Comparison of ENCODE assay signal across 14 cellular contexts in genomic region chr7:135447783-135448182, GRCh38.
DNase-seq lines count a peak whose midpoint lies in the region; ATAC-seq and TF ChIP-seq lines count a peak whose summit lies in the region.
"Had no signal": no experiment of that assay in that cellular context is flagged by ENCODE, and none has a peak within 500 bp of the region (broad histone marks: within the 10 kb centered on the region; RNA-seq: fewer than 3 reads in every experiment).

No MANE protein-coding gene starts in this region.

- H3K9me3 Mint-ChIP-seq in Caco-2 (ENCODE audit: unreplicated experiment): no peaks in the 10 kb centered on the region

- intact Hi-C loops in Caco-2 (cut with micrococcal nuclease; ENCODE audit: unreplicated experiment): no loop called here
- intact Hi-C loops in left colon (cut with DNase I, micrococcal nuclease): no loop called here

- TF ChIP-seq EP300 in upper lobe of left lung (IDR thresholded peaks at IDR 0.05): no peak

- H3K9me3 ChIP-seq in Caco-2: no peaks in the 10 kb centered on the region
- H3K9me3 ChIP-seq in upper lobe of left lung: no peaks in the 10 kb centered on the region
- H3K9me3 ChIP-seq: lower lobe of right lung had no signal

- no peaks in the 10 kb centered on the region for H3K4me1 Mint-ChIP-seq in Caco-2 (ENCODE audit: low read depth, unreplicated experiment)

- H3K4me3 ChIP-seq in Caco-2 (ENCODE audit: low read depth, low read length) (no peak overlapping the region), upper lobe of left lung (no peak overlapping the region)
- H3K4me3 ChIP-seq: lower lobe of right lung had no signal

- no peak for TF ChIP-seq POLR2A in upper lobe of left lung (IDR thresholded peaks at IDR 0.05)

- BruUV-seq in Caco-2 (replicated peaks; lab: Mats Ljungman, UMichigan): no TSS peak

- no peaks in the 10 kb centered on the region for H3K36me3 ChIP-seq in Caco-2 (ENCODE audit: control insufficient read depth, insufficient read depth, low read length)
- H3K36me3 ChIP-seq in upper lobe of left lung: peaks cover 0 to 4% (median 0%) of the 10 kb centered on the region in 4 donors
- H3K36me3 ChIP-seq: lower lobe of right lung had no signal

- TF ChIP-seq CTCF in Caco-2 (IDR thresholded peaks at IDR 0.05; ENCODE audit: insufficient read depth in 1 of 2, low read depth in 1 of 2, low read length in 1 of 2, severe bottlenecking in 1 of 2, unreplicated experiment in 1 of 2): no peak
- no peak for TF ChIP-seq CTCF in upper lobe of left lung (IDR thresholded peaks at IDR 0.05)

- no peak overlapping the region for H3K4me3 Mint-ChIP-seq in Caco-2 (ENCODE audit: unreplicated experiment)

- CTCF ChIA-PET in Caco-2 (lab: Charles Lee): no interaction called here

- ATAC-seq in left colon (peak; percentile 80), upper lobe of left lung (ENCODE audit: low FRiP score in 2 of 2) (no peak)
- ATAC-seq: esophagus mucosa, lower lobe of right lung had no signal

- no peaks in the 10 kb centered on the region for H3K4me1 ChIP-seq in Caco-2
- H3K4me1 ChIP-seq in upper lobe of left lung: peaks cover 6 to 18% (median 13%) of the 10 kb centered on the region in 4 donors

- DNase-seq in NCI-H2196 (lab: John Stamatoyannopoulos, UW; ENCODE audit: unreplicated experiment): peak; percentile 6
- no peak for DNase-seq in NCI-H2196 treated with DMSO at 0.1 percent for 48 hours (lab: John Stamatoyannopoulos, UW; ENCODE audit: unreplicated experiment)
- no peak for DNase-seq in Caco-2
- peak; percentile 61 for DNase-seq in NCI-H345 (lab: John Stamatoyannopoulos, UW)
- DNase-seq in left colon: no peak
- DNase-seq in G401 (ENCODE audit: low spot score): no peak
- DNase-seq in stimulated activated CD4-positive, alpha-beta T cell treated with anti-CD3 and anti-CD28 coated beads, Interleukin-1b, Interleukin-23, amount 100 ng/mL, for 48 hours: no peak
- no peak for DNase-seq in upper lobe of left lung
- DNase-seq: activated CD4-positive, alpha-beta T cell treated with anti-CD3 and anti-CD28 coated beads for 4 hours; amygdala; lower lobe of right lung; NCI-H1694 treated with DMSO at 0.1 percent for 48 hours; stimulated activated CD4-positive, alpha-beta T cell treated with anti-CD3 and anti-CD28 coated beads, Interleukin-12 subunit alpha, Interleukin-12 subunit beta, amount 100 ng/mL, for 4 hours had no signal

- in situ Hi-C loops in G401 (cut with HindIII; ENCODE audit: low sequenced_read_pairs): no loop called here

- no peaks in the 10 kb centered on the region for H3K27me3 Mint-ChIP-seq in Caco-2 (ENCODE audit: insufficient read depth, unreplicated experiment)

- WGBS in upper lobe of left lung, 2 donors: 61% methylated on average over 4 of the region's 4 CpGs

- POLR2A ChIA-PET in Caco-2 (lab: Charles Lee): interaction anchor here (0.6 kb wide), 1 partner anchor 239 kb away, joined by 4 read pairs; no protein-coding TSS in a partner anchor

- peak overlapping the region; percentile 39 for H3K27ac Mint-ChIP-seq in Caco-2 (ENCODE audit: unreplicated experiment)

- H3K27me3 ChIP-seq in Caco-2 (replicated peaks; ENCODE audit: control insufficient read depth, insufficient read depth, low read length) (no peaks in the 10 kb centered on the region), upper lobe of left lung (no peaks in the 10 kb centered on the region)

- H3K27ac ChIP-seq in upper lobe of left lung: no peak overlapping the region
- H3K27ac ChIP-seq: lower lobe of right lung had no signal

- peaks cover 4% of the 10 kb centered on the region for H3K36me3 Mint-ChIP-seq in Caco-2 (ENCODE audit: insufficient read depth, unreplicated experiment)

Comparison
In these comparisons a context has a peak if more than half of its experiments do, and no peak if none do; other contexts are left out.
1. DNase-seq: peak in NCI-H2196 (single experiment) and NCI-H345 (single experiment); none in NCI-H2196 treated with DMSO at 0.1 percent for 48 hours (single experiment), Caco-2 (0 of 2), left colon (0 of 2), G401 (single experiment), stimulated activated CD4-positive, alpha-beta T cell treated with anti-CD3 and anti-CD28 coated beads, Interleukin-1b, Interleukin-23, amount 100 ng/mL, for 48 hours (single experiment) and upper lobe of left lung (0 of 2).